Comparison of ENCODE assay signal across 15 cellular contexts in genomic region chr15:99275061-99275460, GRCh38. TPM values are rescaled to one million over a fixed set of nuclear protein-coding genes. Genes with fewer than 3 reads are reported as not detected.
DNase-seq lines count a peak whose midpoint lies in the region; ATAC-seq and TF ChIP-seq lines count a peak whose summit lies in the region.
"Had no signal": no experiment of that assay in that cellular context is flagged by ENCODE, and none has a peak within 500 bp of the region (broad histone marks: within the 10 kb centered on the region; RNA-seq: fewer than 3 reads in every experiment).

No MANE protein-coding gene starts in this region.

- TF ChIP-seq CTCF in WTC11 (IDR thresholded peaks at IDR 0.05) (no peak), lower leg skin (IDR thresholded peaks at IDR 0.05) (no peak)

- H3K27me3 ChIP-seq in BLaER1 treated with 17β-estradiol and CSF1 and Interleukin-3, amounts not matched to agents 10 nM and 100 nM = no peaks in the 10 kb centered on the region

- no peaks in the 10 kb centered on the region for H3K36me3 Mint-ChIP-seq in WTC11
- peaks cover 15% of the 10 kb centered on the region for H3K36me3 Mint-ChIP-seq in stimulated activated memory B cell treated with anti-CD40 and anti-IgM and Interleukin-4, amounts not matched to agents 10 μg/mL and 1 μg/mL and 100 μg/mL, for 72 hours

- H3K4me3 ChIP-seq in BLaER1 treated with 17β-estradiol and CSF1 and Interleukin-3, amounts not matched to agents 10 nM and 100 nM = no peak overlapping the region
- H3K4me3 ChIP-seq in lower leg skin (ENCODE audit: low read depth, poor library complexity, severe bottlenecking) = no peak overlapping the region
- H3K4me3 ChIP-seq: A549 had no signal

- no peaks in the 10 kb centered on the region for H3K27me3 Mint-ChIP-seq in WTC11 (ENCODE audit: low read depth)
- no peaks in the 10 kb centered on the region for H3K27me3 Mint-ChIP-seq in stimulated activated memory B cell treated with anti-CD40 and anti-IgM and Interleukin-4, amounts not matched to agents 10 μg/mL and 1 μg/mL and 100 μg/mL, for 72 hours
- H3K27me3 Mint-ChIP-seq: CD4-positive, CD25-positive, alpha-beta regulatory T cell; IgD-negative memory B cell had no signal

- H4K20me1 ChIP-seq in BLaER1 treated with 17β-estradiol and CSF1 and Interleukin-3, amounts not matched to agents 10 nM and 100 nM = no peaks in the 10 kb centered on the region

- H3K9ac ChIP-seq in BLaER1 treated with 17β-estradiol and CSF1 and Interleukin-3, amounts not matched to agents 10 nM and 100 nM = peak overlapping the region in 2 of 11 experiments; percentile 39 to 43; a peak in 1 of 22 replicates

- in situ Hi-C loops in G401 (cut with HindIII; ENCODE audit: low sequenced_read_pairs) = no loop called here

- no peak for TF ChIP-seq POLR2A in lower leg skin (IDR thresholded peaks at IDR 0.05)

- no peaks in the 10 kb centered on the region for H3K9me3 Mint-ChIP-seq in WTC11
- H3K9me3 Mint-ChIP-seq in stimulated activated memory B cell treated with anti-CD40 and anti-IgM and Interleukin-4, amounts not matched to agents 10 μg/mL and 1 μg/mL and 100 μg/mL, for 72 hours = no peaks in the 10 kb centered on the region
- H3K9me3 Mint-ChIP-seq: IgD-negative memory B cell had no signal

- H3K4me3 Mint-ChIP-seq in WTC11 = no peak overlapping the region
- H3K4me3 Mint-ChIP-seq in stimulated activated memory B cell treated with anti-CD40 and anti-IgM and Interleukin-4, amounts not matched to agents 10 μg/mL and 1 μg/mL and 100 μg/mL, for 72 hours = no peak overlapping the region
- H3K4me3 Mint-ChIP-seq: CD4-positive, CD25-positive, alpha-beta regulatory T cell; IgD-negative memory B cell had no signal

- 95 to 100% methylated on average over 2 of the region's 2 CpGs for WGBS in lower leg skin, 2 donors

- POLR2A ChIA-PET in WTC11 (lab: Charles Lee) = interaction anchor here (0.5 kb wide), 1 partner anchor 42 kb away, joined by 3 read pairs; no protein-coding TSS in a partner anchor

- CTCF ChIA-PET in WTC11 (lab: Charles Lee) = interaction anchor here (1.0 to 1.4 kb wide), 2 partner anchors 116 to 429 kb away, joined by 3 to 10 read pairs; no protein-coding TSS in a partner anchor

- H3K27ac Mint-ChIP-seq in WTC11 = no peak overlapping the region
- H3K27ac Mint-ChIP-seq in stimulated activated memory B cell treated with anti-CD40 and anti-IgM and Interleukin-4, amounts not matched to agents 10 μg/mL and 1 μg/mL and 100 μg/mL, for 72 hours = peak overlapping the region; percentile 18
- H3K27ac Mint-ChIP-seq: CD4-positive, CD25-positive, alpha-beta regulatory T cell; IgD-negative memory B cell had no signal

- H3K36me3 ChIP-seq in BLaER1 treated with 17β-estradiol and CSF1 and Interleukin-3, amounts not matched to agents 10 nM and 100 nM = peaks cover 0 to 4% (median 0%) of the 10 kb centered on the region in 11 experiments; a peak in 1 of 22 replicates

- peaks cover 0 to 47% (median 31%) of the 10 kb centered on the region in 10 experiments; a peak in 16 of 20 replicates for H3K4me1 ChIP-seq in BLaER1 treated with 17β-estradiol and CSF1 and Interleukin-3, amounts not matched to agents 10 nM and 100 nM
- H3K4me1 ChIP-seq: A549 had no signal

- H3K4me1 Mint-ChIP-seq in WTC11 = peaks cover 8% of the 10 kb centered on the region
- H3K4me1 Mint-ChIP-seq in stimulated activated memory B cell treated with anti-CD40 and anti-IgM and Interleukin-4, amounts not matched to agents 10 μg/mL and 1 μg/mL and 100 μg/mL, for 72 hours = peaks cover 3% of the 10 kb centered on the region

- H3K27ac ChIP-seq in BLaER1 treated with 17β-estradiol and CSF1 and Interleukin-3, amounts not matched to agents 10 nM and 100 nM = peak overlapping the region in 2 of 11 experiments; percentile 14 to 24; a peak in 1 of 22 replicates
- H3K27ac ChIP-seq: A549 had no signal

- DNase-seq in G401 (ENCODE audit: low spot score) (peak; percentile 24), WTC11 (ENCODE audit: low spot score) (no peak), lower leg skin (ENCODE audit: low spot score in 2 of 2) (no peak)
- DNase-seq: Calu3; CD4-positive, CD25-positive, alpha-beta regulatory T cell; DMS 273 treated with DMSO at 0.1 percent for 48 hours; DMS79 treated with DMSO at 0.1 percent for 48 hours; GF-D8; KG1 had no signal

- intact Hi-C loops in lower leg skin (cut with DNase I; ENCODE audit: low total_unique reads) = loop anchor here (10.0 kb wide), 1 partner anchor 470 kb away; no protein-coding TSS in a partner anchor

- peaks cover 0 to 15% (median 13%) of the 10 kb centered on the region in 11 experiments; a peak in 13 of 22 replicates for H3K9me3 ChIP-seq in BLaER1 treated with 17β-estradiol and CSF1 and Interleukin-3, amounts not matched to agents 10 nM and 100 nM (replicated peaks in 1 of 11)
- H3K9me3 ChIP-seq: A549 had no signal

- ATAC-seq in WTC11 = 0 out of 2 replicates have a peak, but pooled peaks have one; percentile 41
- no peak for ATAC-seq in stimulated activated memory B cell treated with anti-CD40 and anti-IgM and Interleukin-4, amounts not matched to agents 10 μg/mL and 1 μg/mL and 100 μg/mL, for 72 hours
- ATAC-seq in HG02885 (IDR thresholded peaks at IDR 0.05; ENCODE audit: poor library complexity, unreplicated experiment) = no peak
- ATAC-seq: A549, HCT116 had no signal

- H3K4me2 ChIP-seq in BLaER1 treated with 17β-estradiol and CSF1 and Interleukin-3, amounts not matched to agents 10 nM and 100 nM = peak overlapping the region in 6 of 11 experiments; percentile 0 to 60 (median 56); a peak in 9 of 22 replicates
- H3K4me2 ChIP-seq: A549 had no signal

TF ChIP-seq in WTC11, 78 proteins besides CTCF, POLR2A, EP300 and RAD21:
- TF ChIP-seq ZNF416 (CRISPR knock-in tag; IDR thresholded peaks at IDR 0.05) = no peak
- no peak for TF ChIP-seq RELA (CRISPR knock-in tag; IDR thresholded peaks at IDR 0.05; ENCODE audit: borderline replicate concordance)
- no peak for TF ChIP-seq STAT6 (CRISPR knock-in tag; conservative IDR thresholded peaks at IDR 0.05; ENCODE audit: low read depth)
- TF ChIP-seq NR2C2 (CRISPR knock-in tag; IDR thresholded peaks at IDR 0.05) = no peak
- TF ChIP-seq FOXJ3 (CRISPR knock-in tag; IDR thresholded peaks at IDR 0.05; ENCODE audit: borderline replicate concordance) = no peak
- no peak for TF ChIP-seq HMGXB4 (CRISPR knock-in tag; IDR thresholded peaks at IDR 0.05)
- TF ChIP-seq ZBTB21 (CRISPR knock-in tag; IDR thresholded peaks at IDR 0.05; ENCODE audit: borderline replicate concordance) = no peak
- no peak for TF ChIP-seq E2F5 (CRISPR knock-in tag; IDR thresholded peaks at IDR 0.05)
- TF ChIP-seq ZNF671 (CRISPR knock-in tag; IDR thresholded peaks at IDR 0.05) = no peak

RNA-seq across cellular contexts. Expression of gene LRRC28, which starts 23.8 kb away (rescaled TPM):
- 31.8 and 67.0 TPM in 2 replicates for total RNA-seq in G401 (2014; rRNA removed; shearing (Covaris generic))
- total RNA-seq in WTC11 (2021) (18.4 to 20.3 TPM (median 18.5 TPM) in 3 replicates), lower leg skin (10 to 100 TPM; 29.3 to 39.7 (median 34.8) TPM)

RNA-seq across cellular contexts. Expression of gene TTC23, which starts 25.7 kb away (rescaled TPM):
- 22.6 and 31.5 TPM in 2 replicates for total RNA-seq in G401 (2014; rRNA removed; shearing (Covaris generic))
- total RNA-seq in WTC11 (2021) (17.8 to 19.8 TPM (median 18.0 TPM) in 3 replicates), lower leg skin (10 to 100 TPM; 16.3 to 23.7 (median 20.0) TPM)
